8 cellular contexts compared by ENCODE assay signal in genomic region chr14:53954551-53955233, GRCh38. TPM values are rescaled to one million over a fixed set of nuclear protein-coding genes. Genes with fewer than 3 reads are reported as not detected.
DNase-seq lines count a peak whose midpoint lies in the region.

No MANE protein-coding gene starts in this region.

- peak overlapping the region; percentile 74 for H3K4me3 Mint-ChIP-seq in activated naive CD4-positive, alpha-beta T cell treated with anti-CD3 and anti-CD28 coated beads, Interleukin-2, amount 10 ng/mL, durations not matched to agents 7 days and 5 days
- peak overlapping the region; percentile 81 for H3K4me3 Mint-ChIP-seq in activated T-helper 2 cell treated with anti-CD3 and anti-CD28 coated beads, Interferon-gamma antibody, Interleukin-2, Interleukin-4, amounts not matched to agents 10 μg/mL and 5 μg/mL and 100 μg/mL, durations not matched to agents 14 hours and 24 hours and 36 hours (ENCODE audit: low read depth)

- H3K36me3 ChIP-seq in iPS-15b (ENCODE audit: control insufficient read depth, insufficient read depth, low read length) = no peaks in the 10 kb centered on the region

- peaks cover 80% of the 10 kb centered on the region for H3K27me3 ChIP-seq in iPS-15b (ENCODE audit: control insufficient read depth, insufficient read depth, low read length)

- H3K36me3 Mint-ChIP-seq in activated naive CD4-positive, alpha-beta T cell treated with anti-CD3 and anti-CD28 coated beads, Interleukin-2, amount 10 ng/mL, durations not matched to agents 7 days and 5 days = peaks cover 8% of the 10 kb centered on the region
- H3K36me3 Mint-ChIP-seq in activated T-helper 2 cell treated with anti-CD3 and anti-CD28 coated beads, Interferon-gamma antibody, Interleukin-2, Interleukin-4, amounts not matched to agents 10 μg/mL and 5 μg/mL and 100 μg/mL, durations not matched to agents 14 hours and 24 hours and 36 hours (ENCODE audit: low read depth) = no peaks in the 10 kb centered on the region

- no peaks in the 10 kb centered on the region for H3K9me3 ChIP-seq in iPS-15b (ENCODE audit: control insufficient read depth, insufficient read depth, low read length)

- CTCF ChIA-PET in activated naive CD4-positive, alpha-beta T cell treated with anti-CD3 and anti-CD28 coated beads, Interleukin-2, amount 10 ng/mL, durations not matched to agents 7 days and 5 days (lab: Charles Lee) = no interaction called here

- H3K4me3 ChIP-seq in iPS-15b (ENCODE audit: low read depth, low read length) = peak overlapping the region; percentile 76

- H3K27ac Mint-ChIP-seq in activated naive CD4-positive, alpha-beta T cell treated with anti-CD3 and anti-CD28 coated beads, Interleukin-2, amount 10 ng/mL, durations not matched to agents 7 days and 5 days = no peak overlapping the region
- no peak overlapping the region for H3K27ac Mint-ChIP-seq in activated T-helper 2 cell treated with anti-CD3 and anti-CD28 coated beads, Interferon-gamma antibody, Interleukin-2, Interleukin-4, amounts not matched to agents 10 μg/mL and 5 μg/mL and 100 μg/mL, durations not matched to agents 14 hours and 24 hours and 36 hours

- H3K4me1 Mint-ChIP-seq in activated naive CD4-positive, alpha-beta T cell treated with anti-CD3 and anti-CD28 coated beads, Interleukin-2, amount 10 ng/mL, durations not matched to agents 7 days and 5 days = peaks cover 44% of the 10 kb centered on the region
- peaks cover 27% of the 10 kb centered on the region for H3K4me1 Mint-ChIP-seq in activated T-helper 2 cell treated with anti-CD3 and anti-CD28 coated beads, Interferon-gamma antibody, Interleukin-2, Interleukin-4, amounts not matched to agents 10 μg/mL and 5 μg/mL and 100 μg/mL, durations not matched to agents 14 hours and 24 hours and 36 hours (ENCODE audit: low read depth)

- DNase-seq in activated naive CD4-positive, alpha-beta T cell treated with anti-CD3 and anti-CD28 coated beads, Interleukin-2, amount 10 ng/mL, durations not matched to agents 7 days and 5 days = peak; percentile 21
- no peak for DNase-seq in activated naive CD4-positive, alpha-beta T cell (lab: John Stamatoyannopoulos, UW)
- DNase-seq in activated T-helper 2 cell treated with anti-CD3 and anti-CD28 coated beads, Interferon-gamma antibody, Interleukin-2, Interleukin-4, amounts not matched to agents 10 μg/mL and 5 μg/mL and 100 μg/mL, durations not matched to agents 14 hours and 24 hours and 36 hours (ENCODE audit: low spot score) = no peak
- peak; percentile 40 for DNase-seq in stimulated activated CD8-positive, alpha-beta memory T cell treated with anti-CD3 and anti-CD28 coated beads, Interleukin-4, amount 100 ng/mL, for 48 hours
- DNase-seq in cerebellar nuclear complex (lab: John Stamatoyannopoulos, UW) = no peak
- DNase-seq in NCI-H774 (lab: John Stamatoyannopoulos, UW) = no peak
- no peak for DNase-seq in NCI-H1417 treated with DMSO at 0.1 percent for 48 hours (lab: John Stamatoyannopoulos, UW)

- H3K4me1 ChIP-seq in iPS-15b (ENCODE audit: control insufficient read depth, insufficient read depth, low read length) = peaks cover 19% of the 10 kb centered on the region

- H3K9me3 Mint-ChIP-seq in activated naive CD4-positive, alpha-beta T cell treated with anti-CD3 and anti-CD28 coated beads, Interleukin-2, amount 10 ng/mL, durations not matched to agents 7 days and 5 days = peaks cover 2% of the 10 kb centered on the region
- no peaks in the 10 kb centered on the region for H3K9me3 Mint-ChIP-seq in activated T-helper 2 cell treated with anti-CD3 and anti-CD28 coated beads, Interferon-gamma antibody, Interleukin-2, Interleukin-4, amounts not matched to agents 10 μg/mL and 5 μg/mL and 100 μg/mL, durations not matched to agents 14 hours and 24 hours and 36 hours

- peak overlapping the region; percentile 65 for H3K9ac ChIP-seq in iPS-15b (ENCODE audit: low read depth, low read length)

- peaks cover 83% of the 10 kb centered on the region for H3K27me3 Mint-ChIP-seq in activated naive CD4-positive, alpha-beta T cell treated with anti-CD3 and anti-CD28 coated beads, Interleukin-2, amount 10 ng/mL, durations not matched to agents 7 days and 5 days
- H3K27me3 Mint-ChIP-seq in activated T-helper 2 cell treated with anti-CD3 and anti-CD28 coated beads, Interferon-gamma antibody, Interleukin-2, Interleukin-4, amounts not matched to agents 10 μg/mL and 5 μg/mL and 100 μg/mL, durations not matched to agents 14 hours and 24 hours and 36 hours (ENCODE audit: low read depth) = peaks cover 79% of the 10 kb centered on the region

- intact Hi-C loops in activated T-helper 2 cell treated with anti-CD3 and anti-CD28 coated beads, Interferon-gamma antibody, Interleukin-2, Interleukin-4, amounts not matched to agents 10 μg/mL and 5 μg/mL and 100 μg/mL, durations not matched to agents 14 hours and 24 hours and 36 hours (cut with micrococcal nuclease) = loop anchor here (10.0 kb wide), 1 partner anchor 260 kb away; no protein-coding TSS in a partner anchor

RNA-seq across cellular contexts. Expression of gene BMP4, which starts 1.9 kb away (rescaled TPM):
- not detected in 2 replicates for total RNA-seq in activated T-helper 2 cell treated with anti-CD3 and anti-CD28 coated beads, Interferon-gamma antibody, Interleukin-2, Interleukin-4, amounts not matched to agents 10 μg/mL and 5 μg/mL and 100 μg/mL, durations not matched to agents 14 hours and 24 hours and 36 hours

Comparison
In these comparisons a context has a peak if more than half of its experiments do, and no peak if none do; other contexts are left out.
1. DNase-seq: peak in activated naive CD4-positive, alpha-beta T cell treated with anti-CD3 and anti-CD28 coated beads, Interleukin-2, amount 10 ng/mL, durations not matched to agents 7 days and 5 days (single experiment) and stimulated activated CD8-positive, alpha-beta memory T cell treated with anti-CD3 and anti-CD28 coated beads, Interleukin-4, amount 100 ng/mL, for 48 hours (single experiment); none in activated naive CD4-positive, alpha-beta T cell (0 of 4), activated T-helper 2 cell treated with anti-CD3 and anti-CD28 coated beads, Interferon-gamma antibody, Interleukin-2, Interleukin-4, amounts not matched to agents 10 μg/mL and 5 μg/mL and 100 μg/mL, durations not matched to agents 14 hours and 24 hours and 36 hours (single experiment), cerebellar nuclear complex (0 of 2), NCI-H774 (single experiment) and NCI-H1417 treated with DMSO at 0.1 percent for 48 hours (single experiment).